Comparison of ENCODE assay signal across 30 cellular contexts in the genomic region with DNA sequence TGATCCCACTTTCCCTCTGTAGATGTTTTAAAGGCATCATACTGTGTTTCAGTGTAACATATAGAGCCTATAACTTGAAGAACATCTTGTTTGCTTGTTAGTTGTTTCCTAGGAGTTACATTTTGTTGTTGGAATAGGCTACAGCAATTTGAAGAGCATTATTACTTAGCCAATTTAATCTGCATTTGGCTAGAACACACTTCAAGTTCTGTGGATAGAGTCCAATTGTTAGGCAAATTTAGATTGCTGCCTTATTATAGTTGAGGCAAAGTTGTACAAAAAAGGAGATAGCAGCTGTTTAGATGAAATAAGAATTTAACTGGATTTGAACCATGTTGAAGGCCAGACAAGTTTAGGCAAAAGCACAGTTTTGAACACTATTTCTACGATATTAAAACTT.
"Had no signal": no experiment of that assay in that cellular context is flagged by ENCODE, and none has a peak within 500 bp of the region (broad histone marks: within the 10 kb centered on the region; RNA-seq: fewer than 3 reads in every experiment).

No MANE protein-coding gene starts in this region.

- H3K9me3 ChIP-seq: ovary, psoas muscle, sigmoid colon, stomach, suprapubic skin, testis, tibial artery, transverse colon, upper lobe of right lung, uterus had no signal

- H3K27me3 ChIP-seq: ovary, right lobe of liver, sigmoid colon, stomach, suprapubic skin, testis, tibial artery, transverse colon, upper lobe of right lung, uterus had no signal

- H3K27ac Mint-ChIP-seq: naive thymus-derived CD8-positive, alpha-beta T cell; natural killer cell treated with Interleukin-12 subunit alpha and Interleukin-12 subunit beta and Interleukin-15 and Interleukin-18, amount 100 ng/mL, for 72 hours; nephron progenitor cell; progenitor cell of endocrine pancreas; stimulated activated effector memory CD8-positive, alpha-beta T cell treated with anti-CD3 and anti-CD28 coated beads, Interleukin-12 subunit alpha, Interleukin-12 subunit beta, amount 100 ng/mL, for 72 hours; stimulated activated naive B cell treated with anti-CD40 and anti-IgM and Interleukin-4, amounts not matched to agents 10 μg/mL and 1 μg/mL and 100 μg/mL, for 72 hours; stimulated activated naive CD8-positive, alpha-beta T cell treated with anti-CD3 and anti-CD28 coated beads, Interleukin-15, Interleukin-2, amounts not matched to agents 100 ng/mL and 50 ng/mL, for 24 hours; type B pancreatic cell had no signal

- H3K27ac ChIP-seq: ovary, parathyroid adenoma, psoas muscle, right lobe of liver, sigmoid colon, stomach, suprapubic skin, testis, tibial artery, transverse colon, upper lobe of right lung, uterus had no signal

- H3K4me1 ChIP-seq: parathyroid adenoma, psoas muscle, right lobe of liver, sigmoid colon, stomach, suprapubic skin, testis, tibial artery, transverse colon, upper lobe of right lung, uterus had no signal

- ATAC-seq: naive thymus-derived CD8-positive, alpha-beta T cell; natural killer cell treated with Interleukin-12 subunit alpha and Interleukin-12 subunit beta and Interleukin-15 and Interleukin-18, amount 100 ng/mL, for 72 hours; psoas muscle; right cardiac atrium; right lobe of liver; stimulated activated effector memory CD8-positive, alpha-beta T cell treated with anti-CD3 and anti-CD28 coated beads, Interleukin-12 subunit alpha, Interleukin-12 subunit beta, amount 100 ng/mL, for 72 hours; stimulated activated naive B cell treated with anti-CD40 and anti-IgM and Interleukin-4, amounts not matched to agents 10 μg/mL and 1 μg/mL and 100 μg/mL, for 72 hours; upper lobe of right lung had no signal

- H3K4me1 Mint-ChIP-seq: naive thymus-derived CD8-positive, alpha-beta T cell; neural crest cell; stimulated activated effector memory CD8-positive, alpha-beta T cell treated with anti-CD3 and anti-CD28 coated beads, Interleukin-12 subunit alpha, Interleukin-12 subunit beta, amount 100 ng/mL, for 72 hours; stimulated activated naive B cell treated with anti-CD40 and anti-IgM and Interleukin-4, amounts not matched to agents 10 μg/mL and 1 μg/mL and 100 μg/mL, for 72 hours had no signal

- H3K9ac ChIP-seq: parathyroid adenoma had no signal

- DNase-seq: naive thymus-derived CD8-positive, alpha-beta T cell; nephron progenitor cell; occipital lobe; ovary; posterior cingulate gyrus; psoas muscle; right cardiac atrium; right lobe of liver; sigmoid colon; small intestine; stimulated activated CD4-positive, alpha-beta T cell treated with anti-CD3 and anti-CD28 coated beads, Interleukin-15, amount 100 ng/mL, for 24 hours; stimulated activated CD4-positive, alpha-beta T cell treated with anti-CD3 and anti-CD28 coated beads, Interleukin-2, amount 100 ng/mL, for 24 hours; stimulated activated CD4-positive, alpha-beta T cell treated with anti-CD3 and anti-CD28 coated beads, Interleukin-2, amount 100 ng/mL, for 48 hours; stimulated activated CD4-positive, alpha-beta T cell treated with anti-CD3 and anti-CD28 coated beads, Interleukin-4, amount 100 ng/mL, for 24 hours; stimulated activated naive B cell treated with anti-CD40 and anti-IgM and Interleukin-4, amounts not matched to agents 10 μg/mL and 1 μg/mL and 100 μg/mL, for 72 hours; stimulated activated naive CD4-positive, alpha-beta T cell treated with Interleukin-2 at 50 U/mL for 16 hours; stomach; testis; tibial artery; transverse colon; upper lobe of right lung; uterus had no signal

- H3K36me3 Mint-ChIP-seq: natural killer cell treated with Interleukin-12 subunit alpha and Interleukin-12 subunit beta and Interleukin-15 and Interleukin-18, amount 100 ng/mL, for 72 hours; stimulated activated effector memory CD8-positive, alpha-beta T cell treated with anti-CD3 and anti-CD28 coated beads, Interleukin-12 subunit alpha, Interleukin-12 subunit beta, amount 100 ng/mL, for 72 hours; stimulated activated naive B cell treated with anti-CD40 and anti-IgM and Interleukin-4, amounts not matched to agents 10 μg/mL and 1 μg/mL and 100 μg/mL, for 72 hours had no signal

- H3K9me3 Mint-ChIP-seq: stimulated activated naive B cell treated with anti-CD40 and anti-IgM and Interleukin-4, amounts not matched to agents 10 μg/mL and 1 μg/mL and 100 μg/mL, for 72 hours; stimulated activated naive CD8-positive, alpha-beta T cell treated with anti-CD3 and anti-CD28 coated beads, Interleukin-15, Interleukin-2, amounts not matched to agents 100 ng/mL and 50 ng/mL, for 24 hours; type B pancreatic cell had no signal

- H3K36me3 ChIP-seq: ovary, right lobe of liver, sigmoid colon, stomach, suprapubic skin, tibial artery, transverse colon, upper lobe of right lung, uterus had no signal

- H2AFZ ChIP-seq: parathyroid adenoma had no signal

- H3K4me3 Mint-ChIP-seq: naive thymus-derived CD8-positive, alpha-beta T cell; natural killer cell treated with Interleukin-12 subunit alpha and Interleukin-12 subunit beta and Interleukin-15 and Interleukin-18, amount 100 ng/mL, for 72 hours; nephron progenitor cell; neural crest cell; stimulated activated effector memory CD8-positive, alpha-beta T cell treated with anti-CD3 and anti-CD28 coated beads, Interleukin-12 subunit alpha, Interleukin-12 subunit beta, amount 100 ng/mL, for 72 hours; stimulated activated naive B cell treated with anti-CD40 and anti-IgM and Interleukin-4, amounts not matched to agents 10 μg/mL and 1 μg/mL and 100 μg/mL, for 72 hours; stimulated activated naive CD8-positive, alpha-beta T cell treated with anti-CD3 and anti-CD28 coated beads, Interleukin-15, Interleukin-2, amounts not matched to agents 100 ng/mL and 50 ng/mL, for 24 hours; type B pancreatic cell had no signal

- H3K79me2 ChIP-seq: parathyroid adenoma had no signal

- H3K4me3 ChIP-seq: ovary, psoas muscle, right lobe of liver, sigmoid colon, stomach, suprapubic skin, testis, tibial artery, transverse colon, upper lobe of right lung, uterus had no signal

- H3K27me3 Mint-ChIP-seq: natural killer cell treated with Interleukin-12 subunit alpha and Interleukin-12 subunit beta and Interleukin-15 and Interleukin-18, amount 100 ng/mL, for 72 hours; progenitor cell of endocrine pancreas; stimulated activated naive B cell treated with anti-CD40 and anti-IgM and Interleukin-4, amounts not matched to agents 10 μg/mL and 1 μg/mL and 100 μg/mL, for 72 hours; stimulated activated naive CD8-positive, alpha-beta T cell treated with anti-CD3 and anti-CD28 coated beads, Interleukin-15, Interleukin-2, amounts not matched to agents 100 ng/mL and 50 ng/mL, for 24 hours; type B pancreatic cell had no signal
